Comparison of ENCODE assay signal across 7 cellular contexts in the genomic region with DNA sequence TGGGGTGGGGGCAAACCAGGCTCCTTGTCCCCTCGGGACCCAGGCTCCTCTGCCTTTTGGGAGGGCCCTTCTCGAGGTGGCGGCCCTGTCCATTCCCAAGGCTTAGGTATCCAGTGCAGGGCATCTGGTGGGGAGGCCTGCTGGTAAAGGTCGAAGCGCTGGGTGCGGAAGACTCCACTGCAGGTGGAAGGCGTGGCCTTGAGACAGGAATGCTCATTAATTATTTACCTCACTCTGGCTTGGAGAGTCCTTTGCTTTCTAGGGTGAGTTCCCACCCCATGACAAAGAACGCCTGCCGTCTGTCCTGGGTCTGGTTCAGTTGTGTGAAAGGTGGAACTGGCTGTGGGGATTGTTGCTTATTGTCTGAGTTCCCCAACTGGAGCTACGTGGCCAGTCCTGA.
A peak's percentile ranks its signal among the peaks of the same experiment; 100 is the strongest.
DNase-seq lines count a peak whose midpoint lies in the region; ATAC-seq, FAIRE-seq and TF ChIP-seq lines count a peak whose summit lies in the region.
"Not testable (repeated sequence)": the region's sequence is repeated elsewhere in the genome, so short reads cannot be mapped to it uniquely, and the experiment has no call there.

No MANE protein-coding gene starts in this region.

- RAD21 ChIA-PET in GM12878 (lab: Charles Lee; ENCODE audit: unreplicated experiment) = not testable (repeated sequence)

- not testable (repeated sequence) for H3K9me3 ChIP-seq in Caco-2; GM12878 (replicated peaks; ENCODE audit: control insufficient read depth, insufficient read depth, low read length); endodermal cell (ENCODE audit: control insufficient read depth, low read length); kidney (ENCODE audit: control insufficient read depth in 1 of 2, low read length in 2 of 2); mucosa of descending colon

- not testable (repeated sequence) for H3K4me3 Mint-ChIP-seq in Caco-2 (ENCODE audit: unreplicated experiment); endodermal cell; progenitor cell of endocrine pancreas (ENCODE audit: low read depth)

- peaks cover 33% of the 10 kb centered on the region for H3K36me3 Mint-ChIP-seq in Caco-2 (ENCODE audit: insufficient read depth, unreplicated experiment)
- H3K36me3 Mint-ChIP-seq in endodermal cell (ENCODE audit: low read depth) = peaks cover 34% of the 10 kb centered on the region
- H3K36me3 Mint-ChIP-seq in progenitor cell of endocrine pancreas (ENCODE audit: insufficient read depth) = peaks cover 20% of the 10 kb centered on the region

- POLR2A ChIA-PET in Caco-2 (lab: Charles Lee); GM12878 (lab: Charles Lee): not testable (repeated sequence)

- not testable (repeated sequence) for TF ChIP-seq POLR2A in GM12878 (IDR thresholded peaks at IDR 0.05; ENCODE audit: low read depth, low read length)

- H3K9ac ChIP-seq in GM12878 (ENCODE audit: control insufficient read depth, insufficient read depth, low read length); endodermal cell (ENCODE audit: extremely low read depth, low read length, poor library complexity, severe bottlenecking); kidney (ENCODE audit: low read length in 2 of 2): not testable (repeated sequence)

- 100% methylated on average over 10 of the region's 10 CpGs for WGBS in GM12878 (ENCODE audit: insufficient coverage, insufficient replicate concordance, low lambda C conversion rate, missing lambda C conversion rate)
- 90 to 100% methylated on average over 1 to 10 of the region's 10 CpGs for WGBS in endodermal cell (ENCODE audit: insufficient coverage in 1 of 2, insufficient read length in 1 of 2), 2 experiments

- H3K79me2 ChIP-seq in GM12878 (ENCODE audit: control insufficient read depth, insufficient read depth, low read length) = not testable (repeated sequence)

- not testable (repeated sequence) for H3K36me3 ChIP-seq in Caco-2 (ENCODE audit: control insufficient read depth, insufficient read depth, low read length); GM12878 (ENCODE audit: control insufficient read depth in 2 of 2, insufficient read depth in 2 of 2, low read length in 1 of 2); endodermal cell (ENCODE audit: control insufficient read depth, insufficient read depth, low read length); kidney (ENCODE audit: control insufficient read depth in 1 of 2, insufficient read depth in 2 of 2, low read length in 2 of 2); mucosa of descending colon (ENCODE audit: low read depth)

- not testable (repeated sequence) for ATAC-seq in GM12878
- ATAC-seq in mucosa of descending colon = peak; percentile 99

- H3K9me3 Mint-ChIP-seq in Caco-2 (ENCODE audit: unreplicated experiment); endodermal cell; progenitor cell of endocrine pancreas (ENCODE audit: low read depth): not testable (repeated sequence)

- CTCF ChIA-PET in Caco-2 (lab: Charles Lee) = not testable (repeated sequence)
- CTCF ChIA-PET in GM12878 (lab: Yijun Ruan, JAX) = interaction anchor here (0.6 kb wide), 1 partner anchor 1338 kb away, joined by 4 read pairs; no protein-coding TSS in a partner anchor

- not testable (repeated sequence) for H3K4me1 ChIP-seq in Caco-2; GM12878 (ENCODE audit: control insufficient read depth, insufficient read depth, low read length); endodermal cell (ENCODE audit: control insufficient read depth, insufficient read depth, low read length); kidney (ENCODE audit: control insufficient read depth in 1 of 2, insufficient read depth in 1 of 2, low read depth in 1 of 2, low read length in 2 of 2); mucosa of descending colon (ENCODE audit: low read depth)

- not testable (repeated sequence) for H3K4me3 ChIP-seq in Caco-2 (ENCODE audit: low read depth, low read length); GM12878; endodermal cell (ENCODE audit: low read length); kidney (ENCODE audit: low read length in 2 of 2); mucosa of descending colon

- H2AFZ ChIP-seq in GM12878 (ENCODE audit: control insufficient read depth, low read depth, low read length) = not testable (repeated sequence)

- H3K4me2 ChIP-seq in GM12878 (ENCODE audit: control insufficient read depth, insufficient read depth) = not testable (repeated sequence)

- intact Hi-C loops in Caco-2 (cut with micrococcal nuclease; ENCODE audit: unreplicated experiment); GM12878 (cut with micrococcal nuclease; ENCODE audit: unreplicated experiment); kidney (cut with DNase I); mucosa of descending colon (cut with DNase I, micrococcal nuclease): not testable (repeated sequence)

- H3K27ac Mint-ChIP-seq in Caco-2 (ENCODE audit: unreplicated experiment); endodermal cell: not testable (repeated sequence)
- peak overlapping the region; percentile 81 for H3K27ac Mint-ChIP-seq in progenitor cell of endocrine pancreas

- H3K4me1 Mint-ChIP-seq in Caco-2 (ENCODE audit: low read depth, unreplicated experiment); endodermal cell; progenitor cell of endocrine pancreas (ENCODE audit: low read depth): not testable (repeated sequence)

- not testable (repeated sequence) for H3K27me3 ChIP-seq in Caco-2 (replicated peaks; ENCODE audit: control insufficient read depth, insufficient read depth, low read length); GM12878 (replicated peaks in 1 of 2; ENCODE audit: control insufficient read depth in 2 of 2, insufficient read depth in 2 of 2, low read length in 1 of 2); endodermal cell (ENCODE audit: control insufficient read depth, insufficient read depth, low read length, poor library complexity, severe bottlenecking)

- FAIRE-seq in GM12878 (lab: Jason Lieb, UNC) (peak; percentile 64), kidney (lab: Jason Lieb, UNC) (peak; percentile 15)

- DNase-seq in Caco-2 = peak; percentile 13 to 50
- DNase-seq in HT-29 (ENCODE audit: low spot score) = peak; percentile 15
- DNase-seq in GM12878 (ENCODE audit: low read depth, low spot score); kidney; progenitor cell of endocrine pancreas (ENCODE audit: low spot score, unreplicated experiment): not testable (repeated sequence)
- peak; percentile 74 for DNase-seq in endodermal cell
- DNase-seq in mucosa of descending colon = peak; percentile 59 to 69 (median 64)

- not testable (repeated sequence) for TF ChIP-seq RAD21 in GM12878 (IDR thresholded peaks at IDR 0.05; ENCODE audit: insufficient read depth, low read depth, low read length)

- SMC1A ChIA-PET in GM12878 (lab: Charles Lee; ENCODE audit: uncharacterized antibody, unreplicated experiment) = not testable (repeated sequence)

- not testable (repeated sequence) for TF ChIP-seq CTCF in Caco-2 (IDR thresholded peaks at IDR 0.05; ENCODE audit: insufficient read depth in 1 of 2, low read depth in 1 of 2, low read length in 1 of 2, severe bottlenecking in 1 of 2, unreplicated experiment in 1 of 2); GM12878 (IDR thresholded peaks at IDR 0.05 in 2 of 3, conservative IDR thresholded peaks at IDR 0.05 in 1 of 3; ENCODE audit: control insufficient read depth in 2 of 3, extremely low read depth in 1 of 3, insufficient read depth in 1 of 3, low read depth in 3 of 3, low read length in 3 of 3); endodermal cell (conservative IDR thresholded peaks at IDR 0.05); kidney (IDR thresholded peaks at IDR 0.05; ENCODE audit: borderline replicate concordance, extremely low read depth, insufficient read depth); mucosa of descending colon (IDR thresholded peaks at IDR 0.05); progenitor cell of endocrine pancreas (IDR thresholded peaks at IDR 0.05; ENCODE audit: unreplicated experiment)

- H3K27me3 Mint-ChIP-seq in Caco-2 (ENCODE audit: insufficient read depth, unreplicated experiment); endodermal cell (ENCODE audit: insufficient read depth); progenitor cell of endocrine pancreas: not testable (repeated sequence)

- not testable (repeated sequence) for H3K27ac ChIP-seq in GM12878 (ENCODE audit: control insufficient read depth, insufficient read depth); endodermal cell (ENCODE audit: low read depth, low read length); kidney (ENCODE audit: low read depth in 2 of 2, low read length in 2 of 2)

- in situ Hi-C loops in GM12878 (cut with MboI) = not testable (repeated sequence)

- TF ChIP-seq EP300 in GM12878 (IDR thresholded peaks at IDR 0.05; ENCODE audit: borderline replicate concordance in 1 of 2, control insufficient read depth in 1 of 2, low read depth in 2 of 2, low read length in 2 of 2) = not testable (repeated sequence)

- not testable (repeated sequence) for BruUV-seq in Caco-2 (replicated peaks; lab: Mats Ljungman, UMichigan); GM12878 (replicated peaks; lab: Mats Ljungman, UMichigan)

- not testable (repeated sequence) for H4K20me1 ChIP-seq in GM12878 (ENCODE audit: control insufficient read depth, insufficient read depth)
